Comparison of ENCODE assay signal across 8 cellular contexts in the genomic region with DNA sequence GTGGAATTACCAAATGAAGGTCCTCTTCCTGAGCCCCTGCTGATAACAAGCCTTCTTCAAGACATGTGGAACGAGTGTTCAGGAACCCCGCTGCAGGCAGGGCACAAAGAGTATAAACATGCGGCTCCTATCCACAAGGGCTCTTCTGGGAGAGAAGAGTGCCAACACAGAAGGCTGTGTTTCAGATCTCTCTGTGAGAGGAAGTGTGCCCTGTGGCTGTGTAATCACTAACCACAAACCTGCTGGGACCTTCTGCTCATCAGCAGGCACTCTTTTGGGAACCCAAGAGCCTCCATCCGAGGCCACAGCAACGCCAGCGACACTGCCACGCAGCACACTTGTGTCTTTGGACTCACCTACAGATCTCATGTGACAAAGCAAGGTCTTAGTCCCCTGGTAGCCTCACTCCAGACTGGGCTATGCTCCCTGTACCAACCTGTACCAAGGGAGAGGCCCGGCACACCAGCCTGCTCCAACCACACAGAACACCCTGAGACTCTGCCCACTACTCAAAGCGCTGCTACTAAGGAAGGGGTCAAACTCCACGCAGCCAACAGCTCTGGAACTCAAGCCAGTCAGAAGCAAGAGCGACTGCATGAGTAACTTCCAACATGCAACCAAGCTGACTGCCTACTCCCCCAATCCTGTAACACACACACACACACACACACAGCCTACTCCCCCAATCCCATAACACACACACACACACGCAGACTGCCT.
A peak's percentile ranks its signal among the peaks of the same experiment; 100 is the strongest.
DNase-seq lines count a peak whose midpoint lies in the region; ATAC-seq lines count a peak whose summit lies in the region.

No MANE protein-coding gene starts in this region.

- peak; percentile 11 for DNase-seq in NCI-H2171 treated with DMSO at 0.1 percent for 48 hours (lab: John Stamatoyannopoulos, UW)
- no peak for DNase-seq in NCI-H2171 (lab: John Stamatoyannopoulos, UW)
- peak; percentile 84 for DNase-seq in SIG-M5 treated with dmso at 0.1 percent for 504 hours (lab: John Stamatoyannopoulos, UW; ENCODE audit: unreplicated experiment)
- DNase-seq in germinal center (ENCODE audit: low spot score), result peak; percentile 69
- DNase-seq in HK-2 (ENCODE audit: unreplicated experiment), result no peak
- DNase-seq in DMS53 treated with DMSO at 0.1 percent for 48 hours (lab: John Stamatoyannopoulos, UW; ENCODE audit: unreplicated experiment), result no peak

- H3K27ac Mint-ChIP-seq in stimulated activated memory B cell treated with anti-CD40 and anti-IgM and Interleukin-4, amounts not matched to agents 10 μg/mL and 1 μg/mL and 100 μg/mL, for 72 hours, result peak overlapping the region; percentile 52

- H3K36me3 Mint-ChIP-seq in stimulated activated memory B cell treated with anti-CD40 and anti-IgM and Interleukin-4, amounts not matched to agents 10 μg/mL and 1 μg/mL and 100 μg/mL, for 72 hours, result peaks cover 38% of the 10 kb centered on the region

- no peaks in the 10 kb centered on the region for H3K27me3 Mint-ChIP-seq in stimulated activated memory B cell treated with anti-CD40 and anti-IgM and Interleukin-4, amounts not matched to agents 10 μg/mL and 1 μg/mL and 100 μg/mL, for 72 hours

- H3K4me1 Mint-ChIP-seq in stimulated activated memory B cell treated with anti-CD40 and anti-IgM and Interleukin-4, amounts not matched to agents 10 μg/mL and 1 μg/mL and 100 μg/mL, for 72 hours, result peaks cover 68% of the 10 kb centered on the region

- H3K4me3 Mint-ChIP-seq in stimulated activated memory B cell treated with anti-CD40 and anti-IgM and Interleukin-4, amounts not matched to agents 10 μg/mL and 1 μg/mL and 100 μg/mL, for 72 hours, result peak overlapping the region; percentile 40

- peak; percentile 97 for ATAC-seq in stimulated activated memory B cell treated with anti-CD40 and anti-IgM and Interleukin-4, amounts not matched to agents 10 μg/mL and 1 μg/mL and 100 μg/mL, for 72 hours
- no peak for ATAC-seq in GM19351 (IDR thresholded peaks at IDR 0.05; ENCODE audit: unreplicated experiment)

- no peaks in the 10 kb centered on the region for H3K9me3 Mint-ChIP-seq in stimulated activated memory B cell treated with anti-CD40 and anti-IgM and Interleukin-4, amounts not matched to agents 10 μg/mL and 1 μg/mL and 100 μg/mL, for 72 hours

Comparison
In these comparisons a context has a peak if more than half of its experiments do, and no peak if none do; other contexts are left out.
1. DNase-seq: peak in NCI-H2171 treated with DMSO at 0.1 percent for 48 hours (single experiment), SIG-M5 treated with dmso at 0.1 percent for 504 hours (single experiment) and germinal center (single experiment); none in NCI-H2171 (single experiment), HK-2 (single experiment) and DMS53 treated with DMSO at 0.1 percent for 48 hours (single experiment).